In the genomic region with DNA sequence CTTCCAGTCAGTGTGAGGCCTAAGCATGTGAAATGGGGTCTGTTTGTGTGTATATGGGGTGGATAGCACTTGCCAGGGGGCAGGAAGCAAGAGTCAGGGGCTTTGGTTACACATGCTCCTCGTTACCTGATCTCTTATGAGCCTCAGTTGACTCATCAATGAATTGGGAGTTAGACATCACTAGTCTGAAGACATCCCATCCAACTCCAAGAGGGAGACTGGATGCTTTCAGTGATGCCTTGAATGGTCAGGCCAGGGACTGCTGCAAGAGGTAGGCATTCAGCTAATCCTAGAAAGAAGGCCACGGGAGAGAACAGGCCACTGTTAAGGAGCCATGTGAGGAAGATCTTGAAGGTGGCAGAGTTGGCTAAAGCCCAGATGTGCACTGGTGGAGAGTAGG, we compare ENCODE assay signal across 1 cellular context.
TF ChIP-seq lines count a peak whose summit lies in the region.

No MANE protein-coding gene starts in this region.

TF ChIP-seq in IMR-90, 13 proteins besides CTCF, POLR2A, EP300 and RAD21:
- TF ChIP-seq NFE2L2 (IDR thresholded peaks at IDR 0.05; ENCODE audit: low read depth, low read length) (no peak), MXI1 (IDR thresholded peaks at IDR 0.05; ENCODE audit: borderline replicate concordance, low read depth, low read length) (no peak), FOS (IDR thresholded peaks at IDR 0.05; ENCODE audit: low read depth, low read length) (no peak), RCOR1 (IDR thresholded peaks at IDR 0.05; ENCODE audit: insufficient replicate concordance, low read length) (no peak), BHLHE40 (IDR thresholded peaks at IDR 0.05; ENCODE audit: low read depth, low read length) (no peak), MAZ (IDR thresholded peaks at IDR 0.05; ENCODE audit: borderline replicate concordance, low read depth, low read length) (no peak), CHD1 (IDR thresholded peaks at IDR 0.05; ENCODE audit: low read depth, low read length) (no peak), SMC3 (IDR thresholded peaks at IDR 0.05; ENCODE audit: low read depth, low read length) (no peak), ELK1 (IDR thresholded peaks at IDR 0.05; ENCODE audit: borderline replicate concordance, low read depth, low read length) (no peak), CEBPB (IDR thresholded peaks at IDR 0.05; ENCODE audit: low read depth, low read length) (no peak), RFX5 (IDR thresholded peaks at IDR 0.05; ENCODE audit: low read depth, low read length) (no peak), MAFK (IDR thresholded peaks at IDR 0.05; ENCODE audit: low read depth, low read length) (no peak)
- TF ChIP-seq, protein P1, sequence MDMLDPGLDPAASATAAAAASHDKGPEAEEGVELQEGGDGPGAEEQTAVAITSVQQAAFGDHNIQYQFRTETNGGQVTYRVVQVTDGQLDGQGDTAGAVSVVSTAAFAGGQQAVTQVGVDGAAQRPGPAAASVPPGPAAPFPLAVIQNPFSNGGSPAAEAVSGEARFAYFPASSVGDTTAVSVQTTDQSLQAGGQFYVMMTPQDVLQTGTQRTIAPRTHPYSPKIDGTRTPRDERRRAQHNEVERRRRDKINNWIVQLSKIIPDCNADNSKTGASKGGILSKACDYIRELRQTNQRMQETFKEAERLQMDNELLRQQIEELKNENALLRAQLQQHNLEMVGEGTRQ (IDR thresholded peaks at IDR 0.05; ENCODE audit: low read depth, low read length): no peak
